Comparison of ENCODE assay signal across 9 cellular contexts in genomic region chr19:46927893-46928292, GRCh38.
DNase-seq lines count a peak whose midpoint lies in the region; ATAC-seq and TF ChIP-seq lines count a peak whose summit lies in the region.
"Had no signal": no experiment of that assay in that cellular context is flagged by ENCODE, and none has a peak within 500 bp of the region (broad histone marks: within the 10 kb centered on the region; RNA-seq: fewer than 3 reads in every experiment).

No MANE protein-coding gene starts in this region.

- H3K4me1 Mint-ChIP-seq in glutamatergic neuron (ENCODE audit: low read depth, unreplicated experiment) = peaks cover 43% of the 10 kb centered on the region
- peaks cover 27 to 46% of the 10 kb centered on the region in 2 donors for H3K4me1 Mint-ChIP-seq in stimulated activated naive B cell treated with anti-CD40 and anti-IgM and Interleukin-4, amounts not matched to agents 10 μg/mL and 1 μg/mL and 100 μg/mL, for 72 hours

- peaks cover 9% of the 10 kb centered on the region for H3K4me1 ChIP-seq in ovary (ENCODE audit: insufficient read depth)

- intact Hi-C loops in ovary (cut with DNase I) = loop anchor here in 1 of 4 donors (10.0 kb wide), 1 partner anchor 53 kb away; no protein-coding TSS in a partner anchor

- H3K9me3 ChIP-seq in SK-N-MC (ENCODE audit: low read depth, low read length) (no peaks in the 10 kb centered on the region), ovary (no peaks in the 10 kb centered on the region)

- peaks cover 6% of the 10 kb centered on the region for H3K9me3 Mint-ChIP-seq in glutamatergic neuron (ENCODE audit: unreplicated experiment)
- H3K9me3 Mint-ChIP-seq in stimulated activated naive B cell treated with anti-CD40 and anti-IgM and Interleukin-4, amounts not matched to agents 10 μg/mL and 1 μg/mL and 100 μg/mL, for 72 hours = no peaks in the 10 kb centered on the region
- H3K9me3 Mint-ChIP-seq: activated CD4-positive, alpha-beta T cell treated with anti-CD3 and anti-CD28 coated beads, Interleukin-2, amount 10 ng/mL, durations not matched to agents 24 days and 14 days had no signal

- TF ChIP-seq EP300 in ovary (IDR thresholded peaks at IDR 0.05) = no peak

- DNase-seq in GM06990 (ENCODE audit: extremely low read depth, insufficient read length) (no peak), SK-N-MC (ENCODE audit: low read depth, low spot score) (no peak), glutamatergic neuron (no peak), ovary (no peak)
- DNase-seq in stimulated activated naive B cell treated with anti-CD40 and anti-IgM and Interleukin-4, amounts not matched to agents 10 μg/mL and 1 μg/mL and 100 μg/mL, for 72 hours = no peak
- DNase-seq: activated CD4-positive, alpha-beta T cell treated with anti-CD3 and anti-CD28 coated beads, Interleukin-2, amount 10 ng/mL, durations not matched to agents 24 days and 14 days; NK-92 treated with Interleukin-12 subunit alpha and Interleukin-12 subunit beta, amount 100 ng/mL, for 24 hours had no signal

- H3K27me3 ChIP-seq in GM06990 (replicated peaks; ENCODE audit: control insufficient read depth, insufficient read depth, low read length) (no peaks in the 10 kb centered on the region), ovary (no peaks in the 10 kb centered on the region)

- H3K27ac Mint-ChIP-seq in glutamatergic neuron (ENCODE audit: unreplicated experiment) = no peak overlapping the region
- peak overlapping the region; percentile 37 for H3K27ac Mint-ChIP-seq in stimulated activated naive B cell treated with anti-CD40 and anti-IgM and Interleukin-4, amounts not matched to agents 10 μg/mL and 1 μg/mL and 100 μg/mL, for 72 hours
- H3K27ac Mint-ChIP-seq: activated CD4-positive, alpha-beta T cell treated with anti-CD3 and anti-CD28 coated beads, Interleukin-2, amount 10 ng/mL, durations not matched to agents 24 days and 14 days had no signal

- H3K4me3 ChIP-seq in GM06990 (replicated peaks; ENCODE audit: low read depth, low read length) (peak overlapping the region; percentile 13; the same call in 1 of the 2 replicates), SK-N-MC (no peak overlapping the region), ovary (no peak overlapping the region)

- H3K27ac ChIP-seq in SK-N-MC (peak overlapping the region; percentile 49; the same call in 1 of the 2 replicates), ovary (no peak overlapping the region)

- TF ChIP-seq POLR2A in ovary (IDR thresholded peaks at IDR 0.05) = no peak

- TF ChIP-seq CTCF in GM06990 (IDR thresholded peaks at IDR 0.05; ENCODE audit: insufficient read depth, low read length, poor library complexity, severe bottlenecking) (no peak), glutamatergic neuron (IDR thresholded peaks at IDR 0.05; ENCODE audit: partially characterized antibody, unreplicated experiment) (no peak), ovary (IDR thresholded peaks at IDR 0.05) (no peak)

- peaks cover 7% of the 10 kb centered on the region for H3K27me3 Mint-ChIP-seq in glutamatergic neuron (ENCODE audit: unreplicated experiment)
- H3K27me3 Mint-ChIP-seq in stimulated activated naive B cell treated with anti-CD40 and anti-IgM and Interleukin-4, amounts not matched to agents 10 μg/mL and 1 μg/mL and 100 μg/mL, for 72 hours = no peaks in the 10 kb centered on the region
- H3K27me3 Mint-ChIP-seq: activated CD4-positive, alpha-beta T cell treated with anti-CD3 and anti-CD28 coated beads, Interleukin-2, amount 10 ng/mL, durations not matched to agents 24 days and 14 days had no signal

- H3K9ac ChIP-seq in SK-N-MC (ENCODE audit: insufficient read length) = no peak overlapping the region

- peak overlapping the region; percentile 32 for H3K4me3 Mint-ChIP-seq in glutamatergic neuron (ENCODE audit: unreplicated experiment)
- no peak overlapping the region for H3K4me3 Mint-ChIP-seq in stimulated activated naive B cell treated with anti-CD40 and anti-IgM and Interleukin-4, amounts not matched to agents 10 μg/mL and 1 μg/mL and 100 μg/mL, for 72 hours
- H3K4me3 Mint-ChIP-seq: activated CD4-positive, alpha-beta T cell treated with anti-CD3 and anti-CD28 coated beads, Interleukin-2, amount 10 ng/mL, durations not matched to agents 24 days and 14 days had no signal

- no peaks in the 10 kb centered on the region; the same call in none of the 2 replicates for H3K36me3 ChIP-seq in GM06990 (ENCODE audit: control insufficient read depth, insufficient read depth, low read length)
- H3K36me3 ChIP-seq in SK-N-MC (ENCODE audit: insufficient read depth, low read length) = peaks cover 3% of the 10 kb centered on the region; the same call in 1 of the 2 replicates
- no peaks in the 10 kb centered on the region for H3K36me3 ChIP-seq in ovary

- 65 to 72% (median 70%) methylated on average over 4 of the region's 4 CpGs for WGBS in ovary, 3 donors

- no peak for ATAC-seq in stimulated activated naive B cell treated with anti-CD40 and anti-IgM and Interleukin-4, amounts not matched to agents 10 μg/mL and 1 μg/mL and 100 μg/mL, for 72 hours (replicated peaks)
- no peak for ATAC-seq in activated CD4-positive, CD25-positive, alpha-beta regulatory T cell treated with anti-CD3 and anti-CD28 coated beads, Interleukin-2, amount 50 U/mL, for 24 hours
- ATAC-seq in GM18861 (IDR thresholded peaks at IDR 0.05; ENCODE audit: unreplicated experiment) = no peak

- peaks cover under 1% of the 10 kb centered on the region for H3K36me3 Mint-ChIP-seq in glutamatergic neuron (ENCODE audit: unreplicated experiment)
- peaks cover 3 to 11% of the 10 kb centered on the region in 2 donors for H3K36me3 Mint-ChIP-seq in stimulated activated naive B cell treated with anti-CD40 and anti-IgM and Interleukin-4, amounts not matched to agents 10 μg/mL and 1 μg/mL and 100 μg/mL, for 72 hours
